Comparison of ENCODE assay signal across 27 cellular contexts in genomic region chr2:88517759-88518201, GRCh38.
DNase-seq lines count a peak whose midpoint lies in the region; ATAC-seq, FAIRE-seq and TF ChIP-seq lines count a peak whose summit lies in the region.
"Had no signal": no experiment of that assay in that cellular context is flagged by ENCODE, and none has a peak within 500 bp of the region (broad histone marks: within the 10 kb centered on the region; RNA-seq: fewer than 3 reads in every experiment).

No MANE protein-coding gene starts in this region.

- H3K4me1 ChIP-seq in left lung: no peaks in the 10 kb centered on the region
- H3K4me1 ChIP-seq: adrenal gland, upper lobe of left lung had no signal

- FAIRE-seq in D721Med (lab: Jason Lieb, UNC) (no peak), frontal cortex (lab: Jason Lieb, UNC) (no peak)
- FAIRE-seq: HTR-8/SVneo had no signal

- TF ChIP-seq CTCF in D721Med (IDR thresholded peaks at IDR 0.05; ENCODE audit: insufficient read depth, missing control alignments) (peak; percentile 23), left lung (IDR thresholded peaks at IDR 0.05) (no peak)

- intact Hi-C loops in left lung (cut with DNase I): no loop called here
- intact Hi-C loops in head of caudate nucleus (cut with DNase I): no loop called here

- TF ChIP-seq POLR2A in erythroblast (IDR thresholded peaks at IDR 0.05; ENCODE audit: low read length): no peak

- no peak overlapping the region for H3K4me3 ChIP-seq in left lung
- H3K4me3 ChIP-seq: adrenal gland, coronary artery, ovary, upper lobe of left lung had no signal

- no peaks in the 10 kb centered on the region for H3K36me3 ChIP-seq in left lung
- H3K36me3 ChIP-seq: adrenal gland, ovary, upper lobe of left lung had no signal

- no peaks in the 10 kb centered on the region for H3K27me3 ChIP-seq in left lung
- H3K27me3 ChIP-seq: adrenal gland, ovary, upper lobe of left lung had no signal

- peak; percentile 86 for ATAC-seq in left lung
- ATAC-seq: activated T-cell treated with anti-CD3 and anti-CD28 coated beads, Interleukin-2, amount 50 U/mL, for 4 hours; left lobe of liver; naive thymus-derived CD8-positive, alpha-beta T cell; right cardiac atrium; T-cell had no signal

- no peak overlapping the region for H3K27ac ChIP-seq in left lung
- H3K27ac ChIP-seq: adrenal gland, coronary artery, ovary, upper lobe of left lung had no signal

- DNase-seq in D721Med (ENCODE audit: insufficient read length, low spot score) (no peak), NCI-H146 (lab: John Stamatoyannopoulos, UW) (peak; percentile 28), NCI-H82 treated with DMSO at 0.1 percent for 48 hours (lab: John Stamatoyannopoulos, UW; ENCODE audit: unreplicated experiment) (peak; percentile 89), left lung (no peak), head of caudate nucleus (no peak), ureter (ENCODE audit: low spot score) (no peak), erythroblast (lab: John Stamatoyannopoulos, UW) (no peak), frontal cortex (ENCODE audit: low spot score in 2 of 2) (no peak)
- DNase-seq: activated CD4-positive, alpha-beta T cell treated with anti-CD3 and anti-CD28 coated beads for 1 hour; activated naive CD4-positive, alpha-beta T cell; activated T-cell treated with anti-CD3 and anti-CD28 coated beads, Interleukin-2, amount 50 U/mL, for 4 hours; adrenal gland; C1 segment of cervical spinal cord; DMS 273 treated with DMSO at 0.1 percent for 48 hours; Karpas-422; MV-4-11; naive thymus-derived CD8-positive, alpha-beta T cell; NCI-H2081; NCI-H510A treated with DMSO at 0.1 percent for 48 hours; ovary; right cardiac atrium; SHP77 treated with DMSO at 0.1 percent for 48 hours; T-cell; upper lobe of left lung had no signal

- no peaks in the 10 kb centered on the region for H3K9me3 ChIP-seq in left lung
- H3K9me3 ChIP-seq: adrenal gland, ovary had no signal

Comparison
In these comparisons a context has a peak if more than half of its experiments do, and no peak if none do; other contexts are left out.
1. DNase-seq: peak in NCI-H146 (single experiment) and NCI-H82 treated with DMSO at 0.1 percent for 48 hours (single experiment); none in D721Med (single experiment), left lung (0 of 2), head of caudate nucleus (0 of 42), ureter (single experiment), erythroblast (0 of 2) and frontal cortex (0 of 2).